Comparison of ENCODE assay signal across 1 cellular context in the genomic region with DNA sequence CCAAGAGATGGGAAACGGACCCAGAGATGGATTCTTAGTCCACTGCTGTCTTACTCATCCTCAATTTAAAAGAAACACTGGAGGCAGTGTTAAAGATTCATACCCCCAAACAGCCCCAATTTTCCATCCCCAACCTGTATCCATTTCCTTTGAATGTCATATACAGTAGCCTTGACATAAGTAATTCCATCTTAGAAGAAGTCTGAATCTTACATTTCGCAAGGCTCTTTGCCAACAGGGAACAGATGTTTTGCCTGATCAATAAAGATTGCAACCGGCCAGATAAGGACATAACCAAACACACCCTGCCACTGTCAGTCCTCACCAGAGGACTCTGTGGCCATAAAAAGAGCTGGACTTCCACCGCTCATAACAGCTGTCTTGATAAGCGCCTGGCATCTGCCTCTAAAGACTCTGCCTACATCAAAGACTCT.
TF ChIP-seq lines count a peak whose summit lies in the region.

No MANE protein-coding gene starts in this region.

TF ChIP-seq in K562, 482 proteins besides CTCF, POLR2A, EP300 and RAD21 (continued from another document):
- TF ChIP-seq, protein P1, sequence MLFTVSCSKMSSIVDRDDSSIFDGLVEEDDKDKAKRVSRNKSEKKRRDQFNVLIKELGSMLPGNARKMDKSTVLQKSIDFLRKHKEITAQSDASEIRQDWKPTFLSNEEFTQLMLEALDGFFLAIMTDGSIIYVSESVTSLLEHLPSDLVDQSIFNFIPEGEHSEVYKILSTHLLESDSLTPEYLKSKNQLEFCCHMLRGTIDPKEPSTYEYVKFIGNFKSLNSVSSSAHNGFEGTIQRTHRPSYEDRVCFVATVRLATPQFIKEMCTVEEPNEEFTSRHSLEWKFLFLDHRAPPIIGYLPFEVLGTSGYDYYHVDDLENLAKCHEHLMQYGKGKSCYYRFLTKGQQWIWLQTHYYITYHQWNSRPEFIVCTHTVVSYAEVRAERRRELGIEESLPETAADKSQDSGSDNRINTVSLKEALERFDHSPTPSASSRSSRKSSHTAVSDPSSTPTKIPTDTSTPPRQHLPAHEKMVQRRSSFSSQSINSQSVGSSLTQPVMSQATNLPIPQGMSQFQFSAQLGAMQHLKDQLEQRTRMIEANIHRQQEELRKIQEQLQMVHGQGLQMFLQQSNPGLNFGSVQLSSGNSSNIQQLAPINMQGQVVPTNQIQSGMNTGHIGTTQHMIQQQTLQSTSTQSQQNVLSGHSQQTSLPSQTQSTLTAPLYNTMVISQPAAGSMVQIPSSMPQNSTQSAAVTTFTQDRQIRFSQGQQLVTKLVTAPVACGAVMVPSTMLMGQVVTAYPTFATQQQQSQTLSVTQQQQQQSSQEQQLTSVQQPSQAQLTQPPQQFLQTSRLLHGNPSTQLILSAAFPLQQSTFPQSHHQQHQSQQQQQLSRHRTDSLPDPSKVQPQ (CRISPR knock-in tag; IDR thresholded peaks at IDR 0.05; ENCODE audit: borderline replicate concordance): peak; percentile 87
- TF ChIP-seq, protein P2, sequence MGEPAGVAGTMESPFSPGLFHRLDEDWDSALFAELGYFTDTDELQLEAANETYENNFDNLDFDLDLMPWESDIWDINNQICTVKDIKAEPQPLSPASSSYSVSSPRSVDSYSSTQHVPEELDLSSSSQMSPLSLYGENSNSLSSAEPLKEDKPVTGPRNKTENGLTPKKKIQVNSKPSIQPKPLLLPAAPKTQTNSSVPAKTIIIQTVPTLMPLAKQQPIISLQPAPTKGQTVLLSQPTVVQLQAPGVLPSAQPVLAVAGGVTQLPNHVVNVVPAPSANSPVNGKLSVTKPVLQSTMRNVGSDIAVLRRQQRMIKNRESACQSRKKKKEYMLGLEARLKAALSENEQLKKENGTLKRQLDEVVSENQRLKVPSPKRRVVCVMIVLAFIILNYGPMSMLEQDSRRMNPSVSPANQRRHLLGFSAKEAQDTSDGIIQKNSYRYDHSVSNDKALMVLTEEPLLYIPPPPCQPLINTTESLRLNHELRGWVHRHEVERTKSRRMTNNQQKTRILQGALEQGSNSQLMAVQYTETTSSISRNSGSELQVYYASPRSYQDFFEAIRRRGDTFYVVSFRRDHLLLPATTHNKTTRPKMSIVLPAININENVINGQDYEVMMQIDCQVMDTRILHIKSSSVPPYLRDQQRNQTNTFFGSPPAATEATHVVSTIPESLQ (CRISPR knock-in tag; IDR thresholded peaks at IDR 0.05): no peak
- TF ChIP-seq ZNF311 (CRISPR knock-in tag; IDR thresholded peaks at IDR 0.05) (peak; percentile 97), JUND (IDR thresholded peaks at IDR 0.05; ENCODE audit: borderline replicate concordance, low read depth, low read length) (no peak), JUND (tag; IDR thresholded peaks at IDR 0.05; ENCODE audit: borderline replicate concordance, low read depth, low read length) (peak; percentile 59; the same call in 2 of the 3 replicates), HNRNPL (IDR thresholded peaks at IDR 0.05; ENCODE audit: low read depth, low read length) (no peak), BCL6 (CRISPR knock-in tag; IDR thresholded peaks at IDR 0.05) (peak; percentile 93), FOXM1 (IDR thresholded peaks at IDR 0.05; ENCODE audit: low read depth) (peak; percentile 23; the same call in 1 of the 2 replicates), FOXM1 (CRISPR knock-in tag; IDR thresholded peaks at IDR 0.05; ENCODE audit: low read depth) (no peak), IRF2 (CRISPR knock-in tag; IDR thresholded peaks at IDR 0.05) (no peak), GATAD2A (IDR thresholded peaks at IDR 0.05) (no peak), TEAD2 (tag; IDR thresholded peaks at IDR 0.05) (peak; percentile 81), ZNF445 (CRISPR knock-in tag; IDR thresholded peaks at IDR 0.05; ENCODE audit: low read depth) (peak; percentile 58; the same call in 1 of the 2 replicates), KLF16 (IDR thresholded peaks at IDR 0.05) (peak; percentile 76; the same call in 1 of the 2 replicates), DDX20 (tag; IDR thresholded peaks at IDR 0.05; ENCODE audit: low read depth) (peak; percentile 92), SMAD3 (CRISPR knock-in tag; conservative IDR thresholded peaks at IDR 0.05) (peak; percentile 96), NR4A1 (CRISPR knock-in tag; IDR thresholded peaks at IDR 0.05) (no peak), NR4A1 (tag; IDR thresholded peaks at IDR 0.05) (peak; percentile 99), KLF6 (CRISPR knock-in tag; IDR thresholded peaks at IDR 0.05; ENCODE audit: borderline replicate concordance) (peak; percentile 97), ZNF586 (CRISPR knock-in tag; conservative IDR thresholded peaks at IDR 0.05) (0 out of 2 replicates have a peak, but pooled peaks have one; percentile 42), ZNF212 (CRISPR knock-in tag; IDR thresholded peaks at IDR 0.05) (peak; percentile 92), MYNN (IDR thresholded peaks at IDR 0.05) (peak; percentile 59; the same call in 1 of the 2 replicates), MYNN (CRISPR knock-in tag; IDR thresholded peaks at IDR 0.05) (no peak), KHSRP (IDR thresholded peaks at IDR 0.05) (no peak), STAT5A (IDR thresholded peaks at IDR 0.05; ENCODE audit: borderline replicate concordance, low read length) (peak; percentile 51; the same call in 1 of the 2 replicates), GATA2 (CRISPR knock-in tag; IDR thresholded peaks at IDR 0.05) (peak; percentile 31; the same call in 1 of the 2 replicates), CCAR2 (IDR thresholded peaks at IDR 0.05; ENCODE audit: low read depth, low read length) (no peak), ZNF224 (CRISPR knock-in tag; IDR thresholded peaks at IDR 0.05) (no peak), ZBTB1 (CRISPR knock-in tag; IDR thresholded peaks at IDR 0.05; ENCODE audit: borderline replicate concordance, low read depth) (no peak), BRD9 (IDR thresholded peaks at IDR 0.05; ENCODE audit: low read depth, partially characterized antibody) (no peak), ZNF644 (tag; IDR thresholded peaks at IDR 0.05; ENCODE audit: low read depth) (peak; percentile 94), YBX1 (IDR thresholded peaks at IDR 0.05) (no peak), NUFIP1 (IDR thresholded peaks at IDR 0.05; ENCODE audit: partially characterized antibody) (peak; percentile 23), ETV1 (tag; conservative IDR thresholded peaks at IDR 0.05; ENCODE audit: low read depth) (peak; percentile 64; the same call in 1 of the 2 replicates)
- TF ChIP-seq, protein P3, sequence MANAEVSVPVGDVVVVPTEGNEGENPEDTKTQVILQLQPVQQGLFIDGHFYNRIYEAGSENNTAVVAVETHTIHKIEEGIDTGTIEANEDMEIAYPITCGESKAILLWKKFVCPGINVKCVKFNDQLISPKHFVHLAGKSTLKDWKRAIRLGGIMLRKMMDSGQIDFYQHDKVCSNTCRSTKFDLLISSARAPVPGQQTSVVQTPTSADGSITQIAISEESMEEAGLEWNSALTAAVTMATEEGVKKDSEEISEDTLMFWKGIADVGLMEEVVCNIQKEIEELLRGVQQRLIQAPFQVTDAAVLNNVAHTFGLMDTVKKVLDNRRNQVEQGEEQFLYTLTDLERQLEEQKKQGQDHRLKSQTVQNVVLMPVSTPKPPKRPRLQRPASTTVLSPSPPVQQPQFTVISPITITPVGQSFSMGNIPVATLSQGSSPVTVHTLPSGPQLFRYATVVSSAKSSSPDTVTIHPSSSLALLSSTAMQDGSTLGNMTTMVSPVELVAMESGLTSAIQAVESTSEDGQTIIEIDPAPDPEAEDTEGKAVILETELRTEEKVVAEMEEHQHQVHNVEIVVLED (CRISPR knock-in tag; IDR thresholded peaks at IDR 0.05): peak; percentile 66
- TF ChIP-seq, protein P4, sequence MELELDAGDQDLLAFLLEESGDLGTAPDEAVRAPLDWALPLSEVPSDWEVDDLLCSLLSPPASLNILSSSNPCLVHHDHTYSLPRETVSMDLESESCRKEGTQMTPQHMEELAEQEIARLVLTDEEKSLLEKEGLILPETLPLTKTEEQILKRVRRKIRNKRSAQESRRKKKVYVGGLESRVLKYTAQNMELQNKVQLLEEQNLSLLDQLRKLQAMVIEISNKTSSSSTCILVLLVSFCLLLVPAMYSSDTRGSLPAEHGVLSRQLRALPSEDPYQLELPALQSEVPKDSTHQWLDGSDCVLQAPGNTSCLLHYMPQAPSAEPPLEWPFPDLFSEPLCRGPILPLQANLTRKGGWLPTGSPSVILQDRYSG (tag; conservative IDR thresholded peaks at IDR 0.05; ENCODE audit: low read depth): peak; percentile 98
- TF ChIP-seq, protein P5, sequence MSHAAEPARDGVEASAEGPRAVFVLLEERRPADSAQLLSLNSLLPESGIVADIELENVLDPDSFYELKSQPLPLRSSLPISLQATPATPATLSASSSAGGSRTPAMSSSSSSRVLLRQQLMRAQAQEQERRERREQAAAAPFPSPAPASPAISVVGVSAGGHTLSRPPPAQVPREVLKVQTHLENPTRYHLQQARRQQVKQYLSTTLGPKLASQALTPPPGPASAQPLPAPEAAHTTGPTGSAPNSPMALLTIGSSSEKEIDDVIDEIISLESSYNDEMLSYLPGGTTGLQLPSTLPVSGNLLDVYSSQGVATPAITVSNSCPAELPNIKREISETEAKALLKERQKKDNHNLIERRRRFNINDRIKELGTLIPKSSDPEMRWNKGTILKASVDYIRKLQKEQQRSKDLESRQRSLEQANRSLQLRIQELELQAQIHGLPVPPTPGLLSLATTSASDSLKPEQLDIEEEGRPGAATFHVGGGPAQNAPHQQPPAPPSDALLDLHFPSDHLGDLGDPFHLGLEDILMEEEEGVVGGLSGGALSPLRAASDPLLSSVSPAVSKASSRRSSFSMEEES (CRISPR knock-in tag; IDR thresholded peaks at IDR 0.05): peak; percentile 41
- TF ChIP-seq, protein P6, sequence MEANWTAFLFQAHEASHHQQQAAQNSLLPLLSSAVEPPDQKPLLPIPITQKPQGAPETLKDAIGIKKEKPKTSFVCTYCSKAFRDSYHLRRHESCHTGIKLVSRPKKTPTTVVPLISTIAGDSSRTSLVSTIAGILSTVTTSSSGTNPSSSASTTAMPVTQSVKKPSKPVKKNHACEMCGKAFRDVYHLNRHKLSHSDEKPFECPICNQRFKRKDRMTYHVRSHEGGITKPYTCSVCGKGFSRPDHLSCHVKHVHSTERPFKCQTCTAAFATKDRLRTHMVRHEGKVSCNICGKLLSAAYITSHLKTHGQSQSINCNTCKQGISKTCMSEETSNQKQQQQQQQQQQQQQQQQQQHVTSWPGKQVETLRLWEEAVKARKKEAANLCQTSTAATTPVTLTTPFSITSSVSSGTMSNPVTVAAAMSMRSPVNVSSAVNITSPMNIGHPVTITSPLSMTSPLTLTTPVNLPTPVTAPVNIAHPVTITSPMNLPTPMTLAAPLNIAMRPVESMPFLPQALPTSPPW (CRISPR knock-in tag; IDR thresholded peaks at IDR 0.05): no peak
- TF ChIP-seq, protein P7, sequence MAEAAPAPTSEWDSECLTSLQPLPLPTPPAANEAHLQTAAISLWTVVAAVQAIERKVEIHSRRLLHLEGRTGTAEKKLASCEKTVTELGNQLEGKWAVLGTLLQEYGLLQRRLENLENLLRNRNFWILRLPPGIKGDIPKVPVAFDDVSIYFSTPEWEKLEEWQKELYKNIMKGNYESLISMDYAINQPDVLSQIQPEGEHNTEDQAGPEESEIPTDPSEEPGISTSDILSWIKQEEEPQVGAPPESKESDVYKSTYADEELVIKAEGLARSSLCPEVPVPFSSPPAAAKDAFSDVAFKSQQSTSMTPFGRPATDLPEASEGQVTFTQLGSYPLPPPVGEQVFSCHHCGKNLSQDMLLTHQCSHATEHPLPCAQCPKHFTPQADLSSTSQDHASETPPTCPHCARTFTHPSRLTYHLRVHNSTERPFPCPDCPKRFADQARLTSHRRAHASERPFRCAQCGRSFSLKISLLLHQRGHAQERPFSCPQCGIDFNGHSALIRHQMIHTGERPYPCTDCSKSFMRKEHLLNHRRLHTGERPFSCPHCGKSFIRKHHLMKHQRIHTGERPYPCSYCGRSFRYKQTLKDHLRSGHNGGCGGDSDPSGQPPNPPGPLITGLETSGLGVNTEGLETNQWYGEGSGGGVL (CRISPR knock-in tag; IDR thresholded peaks at IDR 0.05): peak; percentile 67
- TF ChIP-seq, protein P8, sequence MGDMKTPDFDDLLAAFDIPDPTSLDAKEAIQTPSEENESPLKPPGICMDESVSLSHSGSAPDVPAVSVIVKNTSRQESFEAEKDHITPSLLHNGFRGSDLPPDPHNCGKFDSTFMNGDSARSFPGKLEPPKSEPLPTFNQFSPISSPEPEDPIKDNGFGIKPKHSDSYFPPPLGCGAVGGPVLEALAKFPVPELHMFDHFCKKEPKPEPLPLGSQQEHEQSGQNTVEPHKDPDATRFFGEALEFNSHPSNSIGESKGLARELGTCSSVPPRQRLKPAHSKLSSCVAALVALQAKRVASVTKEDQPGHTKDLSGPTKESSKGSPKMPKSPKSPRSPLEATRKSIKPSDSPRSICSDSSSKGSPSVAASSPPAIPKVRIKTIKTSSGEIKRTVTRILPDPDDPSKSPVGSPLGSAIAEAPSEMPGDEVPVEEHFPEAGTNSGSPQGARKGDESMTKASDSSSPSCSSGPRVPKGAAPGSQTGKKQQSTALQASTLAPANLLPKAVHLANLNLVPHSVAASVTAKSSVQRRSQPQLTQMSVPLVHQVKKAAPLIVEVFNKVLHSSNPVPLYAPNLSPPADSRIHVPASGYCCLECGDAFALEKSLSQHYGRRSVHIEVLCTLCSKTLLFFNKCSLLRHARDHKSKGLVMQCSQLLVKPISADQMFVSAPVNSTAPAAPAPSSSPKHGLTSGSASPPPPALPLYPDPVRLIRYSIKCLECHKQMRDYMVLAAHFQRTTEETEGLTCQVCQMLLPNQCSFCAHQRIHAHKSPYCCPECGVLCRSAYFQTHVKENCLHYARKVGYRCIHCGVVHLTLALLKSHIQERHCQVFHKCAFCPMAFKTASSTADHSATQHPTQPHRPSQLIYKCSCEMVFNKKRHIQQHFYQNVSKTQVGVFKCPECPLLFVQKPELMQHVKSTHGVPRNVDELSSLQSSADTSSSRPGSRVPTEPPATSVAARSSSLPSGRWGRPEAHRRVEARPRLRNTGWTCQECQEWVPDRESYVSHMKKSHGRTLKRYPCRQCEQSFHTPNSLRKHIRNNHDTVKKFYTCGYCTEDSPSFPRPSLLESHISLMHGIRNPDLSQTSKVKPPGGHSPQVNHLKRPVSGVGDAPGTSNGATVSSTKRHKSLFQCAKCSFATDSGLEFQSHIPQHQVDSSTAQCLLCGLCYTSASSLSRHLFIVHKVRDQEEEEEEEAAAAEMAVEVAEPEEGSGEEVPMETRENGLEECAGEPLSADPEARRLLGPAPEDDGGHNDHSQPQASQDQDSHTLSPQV (IDR thresholded peaks at IDR 0.05): peak; percentile 99
- TF ChIP-seq, protein P9, sequence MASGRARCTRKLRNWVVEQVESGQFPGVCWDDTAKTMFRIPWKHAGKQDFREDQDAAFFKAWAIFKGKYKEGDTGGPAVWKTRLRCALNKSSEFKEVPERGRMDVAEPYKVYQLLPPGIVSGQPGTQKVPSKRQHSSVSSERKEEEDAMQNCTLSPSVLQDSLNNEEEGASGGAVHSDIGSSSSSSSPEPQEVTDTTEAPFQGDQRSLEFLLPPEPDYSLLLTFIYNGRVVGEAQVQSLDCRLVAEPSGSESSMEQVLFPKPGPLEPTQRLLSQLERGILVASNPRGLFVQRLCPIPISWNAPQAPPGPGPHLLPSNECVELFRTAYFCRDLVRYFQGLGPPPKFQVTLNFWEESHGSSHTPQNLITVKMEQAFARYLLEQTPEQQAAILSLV (tag; IDR thresholded peaks at IDR 0.05): peak; percentile 93
- TF ChIP-seq, protein P10, sequence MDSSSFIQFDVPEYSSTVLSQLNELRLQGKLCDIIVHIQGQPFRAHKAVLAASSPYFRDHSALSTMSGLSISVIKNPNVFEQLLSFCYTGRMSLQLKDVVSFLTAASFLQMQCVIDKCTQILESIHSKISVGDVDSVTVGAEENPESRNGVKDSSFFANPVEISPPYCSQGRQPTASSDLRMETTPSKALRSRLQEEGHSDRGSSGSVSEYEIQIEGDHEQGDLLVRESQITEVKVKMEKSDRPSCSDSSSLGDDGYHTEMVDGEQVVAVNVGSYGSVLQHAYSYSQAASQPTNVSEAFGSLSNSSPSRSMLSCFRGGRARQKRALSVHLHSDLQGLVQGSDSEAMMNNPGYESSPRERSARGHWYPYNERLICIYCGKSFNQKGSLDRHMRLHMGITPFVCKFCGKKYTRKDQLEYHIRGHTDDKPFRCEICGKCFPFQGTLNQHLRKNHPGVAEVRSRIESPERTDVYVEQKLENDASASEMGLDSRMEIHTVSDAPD (CRISPR knock-in tag; IDR thresholded peaks at IDR 0.05): peak; percentile 89
